Comparison of ENCODE assay signal across 8 cellular contexts in the genomic region with DNA sequence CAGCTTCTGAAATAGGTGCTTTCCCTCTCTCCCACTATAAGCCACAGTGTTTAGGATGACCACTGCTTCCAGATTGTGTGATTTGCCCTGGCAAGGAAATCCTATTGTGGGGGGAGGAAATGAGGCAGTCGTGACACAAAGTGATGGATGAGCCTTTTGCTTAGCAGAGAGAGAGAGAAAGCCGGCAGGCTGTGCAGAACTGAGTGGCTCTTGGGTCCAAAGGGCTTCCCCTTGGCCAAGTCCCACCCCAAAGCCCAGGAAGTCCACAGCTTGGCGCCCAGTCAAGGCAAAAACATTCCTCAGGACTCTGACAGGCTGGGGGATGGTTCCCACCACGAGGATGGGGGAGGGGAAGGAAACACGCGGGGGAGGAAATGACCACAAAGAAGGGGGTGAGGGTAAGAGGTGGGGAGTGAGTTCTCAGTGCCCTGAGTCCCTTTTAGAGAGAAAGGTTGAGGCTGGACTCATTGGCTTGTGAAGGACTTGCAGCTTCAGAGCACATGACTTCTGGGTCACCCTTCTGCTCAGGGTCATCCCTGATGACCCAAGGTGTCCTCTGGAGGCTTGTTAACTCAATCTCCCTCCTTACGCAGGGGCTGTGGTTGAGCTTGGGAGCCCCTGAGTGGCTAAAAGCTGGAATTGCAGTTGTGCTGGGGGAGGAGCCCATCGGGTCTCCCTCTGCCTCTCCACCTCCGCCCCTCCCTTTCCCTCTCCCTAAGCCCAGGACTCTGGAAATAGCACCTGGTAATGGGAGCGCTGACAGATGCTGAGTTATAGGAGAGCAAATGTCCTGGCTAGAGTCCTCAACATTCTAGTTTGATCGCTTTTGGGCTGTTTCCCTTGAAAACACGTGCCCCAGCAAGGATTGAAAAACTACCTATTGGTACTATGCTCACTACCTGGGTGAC. TPM values are rescaled to one million over a fixed set of nuclear protein-coding genes. Genes with fewer than 3 reads are reported as not detected.
DNase-seq lines count a peak whose midpoint lies in the region; ATAC-seq and TF ChIP-seq lines count a peak whose summit lies in the region.

No MANE protein-coding gene starts in this region.

- TF ChIP-seq CTCF in coronary artery (IDR thresholded peaks at IDR 0.05) = peak; percentile 51

- intact Hi-C loops in left colon (cut with DNase I, micrococcal nuclease) = loop anchor here in 1 of 2 donors (2.0 kb wide), 1 partner anchor 57 kb away; no protein-coding TSS in a partner anchor

- ATAC-seq in HG03280 (IDR thresholded peaks at IDR 0.05; ENCODE audit: unreplicated experiment) (peak; percentile 44), left colon (peak; percentile 65), GM18861 (IDR thresholded peaks at IDR 0.05; ENCODE audit: unreplicated experiment) (no peak)

- H3K27ac ChIP-seq in coronary artery = peak overlapping the region; percentile 94 to 96

- DNase-seq in GM04503 (ENCODE audit: low read depth) (peak; percentile 89), NCI-H460 (ENCODE audit: extremely low read depth, low read depth) (peak; percentile 92), coronary artery (ENCODE audit: low spot score) (peak; percentile 97), left colon (peak; percentile 88 to 95)
- peak; percentile 67 for DNase-seq in activated CD4-positive, CD25-positive, alpha-beta regulatory T cell treated with anti-CD3 and anti-CD28 coated beads, Interleukin-2, amount 50 U/mL, for 72 hours
- DNase-seq in stimulated activated CD4-positive, alpha-beta T cell treated with anti-CD3 and anti-CD28 coated beads, Interleukin-2, amount 100 ng/mL, for 4 hours (ENCODE audit: low read depth) = peak; percentile 51

- H3K4me3 ChIP-seq in coronary artery = peak overlapping the region; percentile 43

RNA-seq across cellular contexts. Expression of a gene that starts 10.3 kb away (rescaled TPM):
- 68.0 and 74.2 TPM in 2 replicates for total RNA-seq in NCI-H460 (2014; rRNA removed; shearing (Covaris generic))
- polyA plus RNA-seq in NCI-H460 (2014; cell fraction: nucleus; rRNA removed) = 99.9 and 108 TPM in 2 replicates
- total RNA-seq in left colon = 10 to 100 TPM; 77.4 to 82.0 TPM

RNA-seq across cellular contexts. Expression of a gene that starts 11.1 kb away (rescaled TPM):
- total RNA-seq in NCI-H460 (2014; rRNA removed; shearing (Covaris generic)) = 4.2 and 4.7 TPM in 2 replicates
- 2.4 and 2.5 TPM in 2 replicates for polyA plus RNA-seq in NCI-H460 (2014; cell fraction: nucleus; rRNA removed)
- total RNA-seq in left colon = 10 to 100 TPM; 16.9 to 19.8 TPM

RNA-seq across cellular contexts. Expression of a gene that starts 28.9 kb away (rescaled TPM):
- total RNA-seq in NCI-H460 (2014; rRNA removed; shearing (Covaris generic)) = 56.8 and 59.6 TPM in 2 replicates
- polyA plus RNA-seq in NCI-H460 (2014; cell fraction: nucleus; rRNA removed) = 37.8 and 72.5 TPM in 2 replicates
- 10 to 100 TPM; 56.2 to 58.9 TPM for total RNA-seq in left colon

RNA-seq across cellular contexts. Expression of a gene that starts 48.7 kb away (rescaled TPM):
- 6.2 and 6.9 TPM in 2 replicates for total RNA-seq in NCI-H460 (2014; rRNA removed; shearing (Covaris generic))
- 10.6 and 11.5 TPM in 2 replicates for polyA plus RNA-seq in NCI-H460 (2014; cell fraction: nucleus; rRNA removed)
- total RNA-seq in left colon = 10 to 100 TPM; 48.4 to 56.3 TPM

RNA-seq across cellular contexts. Expression of a gene that starts 57.3 kb away (rescaled TPM):
- 36.1 and 39.8 TPM in 2 replicates for total RNA-seq in NCI-H460 (2014; rRNA removed; shearing (Covaris generic))
- polyA plus RNA-seq in NCI-H460 (2014; cell fraction: nucleus; rRNA removed) = 103 and 106 TPM in 2 replicates
- total RNA-seq in left colon = 100 to 1,000 TPM in 1 of 2 donors, 10 to 100 TPM in 1; 63.4 to 108 TPM
